7 cellular contexts compared by ENCODE assay signal in genomic region chr5:178772351-178772750, GRCh38.
"Had no signal": no experiment of that assay in that cellular context is flagged by ENCODE, and none has a peak within 500 bp of the region (broad histone marks: within the 10 kb centered on the region; RNA-seq: fewer than 3 reads in every experiment).

No MANE protein-coding gene starts in this region.

- H3K4me1 ChIP-seq: HAP-1 had no signal

- H3K27ac Mint-ChIP-seq: HFFc6, IgD-negative memory B cell had no signal

- H3K4me1 Mint-ChIP-seq: IgD-negative memory B cell had no signal

- H3K9me3 Mint-ChIP-seq: IgD-negative memory B cell had no signal

- H3K9ac ChIP-seq: GM23248 had no signal

- ATAC-seq: HCT116 had no signal

- H3K36me3 Mint-ChIP-seq: IgD-negative memory B cell had no signal

- H3K36me3 ChIP-seq: HAP-1 had no signal

- H3K4me3 ChIP-seq: GM23248, HAP-1 had no signal

- H3K4me3 Mint-ChIP-seq: HFFc6 had no signal

- DNase-seq: GM23248, GOT3, H7, HFFc6 had no signal

- H3K9me3 ChIP-seq: HAP-1 had no signal

- H3K27ac ChIP-seq: GM23248 had no signal

- H2AFZ ChIP-seq: GM23248 had no signal
